In the genomic region with DNA sequence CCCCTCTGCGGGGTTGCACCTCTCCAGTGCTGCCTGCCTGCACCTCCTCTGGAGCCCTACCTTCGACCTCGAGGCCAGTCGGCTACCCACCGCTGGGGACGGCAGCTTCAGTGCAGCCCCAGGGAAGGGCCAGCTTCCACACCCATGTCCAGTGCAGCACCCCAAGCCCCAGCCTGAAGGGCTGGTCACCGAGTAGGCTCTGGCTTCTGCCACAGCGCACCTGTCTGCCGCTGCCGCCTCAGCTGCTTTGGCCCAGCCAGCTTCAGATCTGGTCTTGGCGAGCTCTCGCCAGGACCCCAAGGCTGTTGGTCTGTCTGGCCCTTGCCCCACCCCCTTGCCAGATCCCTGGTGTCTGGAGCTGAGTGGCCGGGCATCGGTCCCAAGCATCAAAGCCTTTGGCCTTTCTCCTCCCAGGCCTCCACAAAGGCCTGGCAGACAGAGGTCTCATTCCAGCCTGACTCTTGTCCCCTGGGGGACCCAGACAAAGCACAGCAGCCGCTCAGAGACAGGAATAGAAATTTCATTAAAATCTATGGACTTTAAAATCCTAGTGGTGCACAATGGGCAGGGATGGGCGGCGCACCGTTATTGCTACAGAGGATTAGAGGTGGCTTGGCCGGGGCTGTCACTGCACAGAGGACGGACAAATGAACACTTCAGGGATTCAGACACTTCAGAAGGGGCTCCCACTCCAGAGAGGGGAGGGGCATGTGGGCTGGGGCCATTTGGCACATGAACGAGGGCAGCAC, we compare ENCODE assay signal across 16 cellular contexts. TPM values are rescaled to one million over a fixed set of nuclear protein-coding genes. Genes with fewer than 3 reads are reported as not detected.
DNase-seq lines count a peak whose midpoint lies in the region; ATAC-seq and TF ChIP-seq lines count a peak whose summit lies in the region.
"Had no signal": no experiment of that assay in that cellular context is flagged by ENCODE, and none has a peak within 500 bp of the region (broad histone marks: within the 10 kb centered on the region; RNA-seq: fewer than 3 reads in every experiment).

No MANE protein-coding gene starts in this region.

- DNase-seq in Right ventricle myocardium inferior (ENCODE audit: missing footprints) (peak; percentile 51), Right ventricle myocardium superior (no peak), nephron progenitor cell (no peak), superior temporal gyrus (ENCODE audit: extremely low spot score) (peak; percentile 11), T-helper 1 cell (no peak), HCEC 1CT (no peak)
- DNase-seq in naive thymus-derived CD4-positive, alpha-beta T cell = no peak
- DNase-seq: DMS79 treated with DMSO at 0.1 percent for 48 hours, NCI-H1436 treated with DMSO at 0.1 percent for 48 hours, NCI-H2081 treated with DMSO at 0.1 percent for 48 hours, NCI-H2227 treated with DMSO at 0.1 percent for 48 hours, NCI-H524 treated with DMSO at 0.1 percent for 48 hours, SHP77 had no signal

- peak overlapping the region; percentile 19 for H3K27ac ChIP-seq in cingulate gyrus (ENCODE audit: low read depth, low read length)
- H3K27ac ChIP-seq in naive thymus-derived CD4-positive, alpha-beta T cell (ENCODE audit: low read depth, low read length) = no peak overlapping the region

- TF ChIP-seq CTCF in nephron progenitor cell (IDR thresholded peaks at IDR 0.05) = no peak

- H3K4me3 Mint-ChIP-seq in nephron progenitor cell = peak overlapping the region; percentile 38
- H3K4me3 Mint-ChIP-seq in naive thymus-derived CD4-positive, alpha-beta T cell = peak overlapping the region in 1 of 10 donors; percentile 25
- H3K4me3 Mint-ChIP-seq: IgD-negative memory B cell had no signal

- peaks cover 2% of the 10 kb centered on the region for H3K36me3 Mint-ChIP-seq in nephron progenitor cell (ENCODE audit: low read depth)
- no peaks in the 10 kb centered on the region for H3K36me3 Mint-ChIP-seq in naive thymus-derived CD4-positive, alpha-beta T cell

- no peaks in the 10 kb centered on the region for H3K36me3 ChIP-seq in naive thymus-derived CD4-positive, alpha-beta T cell (ENCODE audit: control insufficient read depth in 2 of 3, insufficient read depth in 3 of 3, low read length in 3 of 3)

- H3K9me3 Mint-ChIP-seq in nephron progenitor cell = no peaks in the 10 kb centered on the region
- H3K9me3 Mint-ChIP-seq in naive thymus-derived CD4-positive, alpha-beta T cell = no peaks in the 10 kb centered on the region
- H3K9me3 Mint-ChIP-seq: IgD-negative memory B cell had no signal

- no peak overlapping the region for H3K4me3 ChIP-seq in naive thymus-derived CD4-positive, alpha-beta T cell (ENCODE audit: low read length)

- H3K4me1 Mint-ChIP-seq in nephron progenitor cell = peaks cover 45% of the 10 kb centered on the region
- H3K4me1 Mint-ChIP-seq in naive thymus-derived CD4-positive, alpha-beta T cell = peaks cover 0 to 20% (median 9%) of the 10 kb centered on the region in 7 donors

- H3K4me1 ChIP-seq in naive thymus-derived CD4-positive, alpha-beta T cell (ENCODE audit: control insufficient read depth in 2 of 2, insufficient read depth in 2 of 2, low read length in 2 of 2) = peaks cover 0 to 6% of the 10 kb centered on the region in 2 donors

- no peaks in the 10 kb centered on the region for H3K9me3 ChIP-seq in naive thymus-derived CD4-positive, alpha-beta T cell (ENCODE audit: control insufficient read depth in 2 of 3, low read length in 3 of 3)

- ATAC-seq in Right ventricle myocardium inferior (no peak), Right ventricle myocardium superior (ENCODE audit: poor library complexity) (no peak)
- no peak for ATAC-seq in naive thymus-derived CD4-positive, alpha-beta T cell
- ATAC-seq: HCT116 had no signal

- H3K27me3 ChIP-seq in naive thymus-derived CD4-positive, alpha-beta T cell (ENCODE audit: control insufficient read depth in 2 of 2, insufficient read depth in 2 of 2, low read length in 2 of 2) = peaks cover 0 to 2% of the 10 kb centered on the region in 2 donors

- POLR2A ChIA-PET in naive thymus-derived CD4-positive, alpha-beta T cell (lab: Charles Lee) = no interaction called here

- intact Hi-C loops in Right ventricle myocardium inferior (cut with DNase I) (no loop called here), Right ventricle myocardium superior (cut with DNase I) (no loop called here)
- intact Hi-C loops in naive thymus-derived CD4-positive, alpha-beta T cell (cut with micrococcal nuclease) = no loop called here

- peaks cover 6% of the 10 kb centered on the region for H3K27me3 Mint-ChIP-seq in nephron progenitor cell (ENCODE audit: low read depth, poor library complexity)
- peaks cover 0 to 4% (median 0%) of the 10 kb centered on the region in 5 donors for H3K27me3 Mint-ChIP-seq in naive thymus-derived CD4-positive, alpha-beta T cell
- H3K27me3 Mint-ChIP-seq: IgD-negative memory B cell had no signal

- CTCF ChIA-PET in naive thymus-derived CD4-positive, alpha-beta T cell (lab: Charles Lee) = interaction anchor here (1.0 kb wide), 1 partner anchor 9 kb away, joined by 3 read pairs; no protein-coding TSS in a partner anchor

- H3K27ac Mint-ChIP-seq in nephron progenitor cell = peak overlapping the region; percentile 84
- no peak overlapping the region for H3K27ac Mint-ChIP-seq in naive thymus-derived CD4-positive, alpha-beta T cell
- H3K27ac Mint-ChIP-seq: IgD-negative memory B cell had no signal

RNA-seq across cellular contexts. Expression of a gene that starts 4.8 kb away (rescaled TPM):
- total RNA-seq in Right ventricle myocardium inferior = 0.89 TPM
- 0.86 TPM for total RNA-seq in Right ventricle myocardium superior
- total RNA-seq in naive thymus-derived CD4-positive, alpha-beta T cell = 1 to 10 TPM in 4 of 5 experiments, under 1 TPM in 1; 0.40 to 2.9 (median 1.6) TPM
- polyA plus RNA-seq in naive thymus-derived CD4-positive, alpha-beta T cell = under 1 TPM in 1 of 2 donors, not detected in 1; 0.41 TPM

RNA-seq across cellular contexts. Expression of a gene that starts 17.1 kb away (rescaled TPM):
- total RNA-seq in Right ventricle myocardium inferior (39.1 TPM), Right ventricle myocardium superior (34.3 TPM)
- 10 to 100 TPM in 1 of 5 experiments, 1 to 10 TPM in 2, under 1 TPM in 2; 0.49 to 16.9 (median 1.6) TPM for total RNA-seq in naive thymus-derived CD4-positive, alpha-beta T cell
- not detected for polyA plus RNA-seq in naive thymus-derived CD4-positive, alpha-beta T cell

RNA-seq across cellular contexts. Expression of a gene that starts 21.4 kb away (rescaled TPM):
- total RNA-seq in Right ventricle myocardium inferior (84.5 TPM), Right ventricle myocardium superior (80.9 TPM)
- 100 to 1,000 TPM in 2 of 5 experiments, 10 to 100 TPM in 3; 47.3 to 152 (median 69.3) TPM for total RNA-seq in naive thymus-derived CD4-positive, alpha-beta T cell
- polyA plus RNA-seq in naive thymus-derived CD4-positive, alpha-beta T cell = 100 to 1,000 TPM; 147 to 166 TPM

RNA-seq across cellular contexts. Expression of a gene that starts 26.3 kb away (rescaled TPM):
- total RNA-seq in Right ventricle myocardium inferior (14.8 TPM), Right ventricle myocardium superior (16.2 TPM)
- total RNA-seq in naive thymus-derived CD4-positive, alpha-beta T cell = 10 to 100 TPM; 21.3 to 40.1 (median 29.4) TPM
- 10 to 100 TPM; 29.4 to 40.9 TPM for polyA plus RNA-seq in naive thymus-derived CD4-positive, alpha-beta T cell

RNA-seq across cellular contexts. Expression of a gene that starts 35.1 kb away (rescaled TPM):
- total RNA-seq in Right ventricle myocardium inferior (1.5 TPM), Right ventricle myocardium superior (0.78 TPM)
- 1 to 10 TPM in 1 of 5 experiments, under 1 TPM in 3, not detected in 1; 0.37 to 5.0 (median 0.53) TPM for total RNA-seq in naive thymus-derived CD4-positive, alpha-beta T cell
- polyA plus RNA-seq in naive thymus-derived CD4-positive, alpha-beta T cell = under 1 TPM in 1 of 2 donors, not detected in 1; 0.26 TPM

Comparison
In these comparisons a context has a peak if more than half of its experiments do, and no peak if none do; other contexts are left out.
1. DNase-seq: peak in Right ventricle myocardium inferior (single experiment) and superior temporal gyrus (single experiment); none in Right ventricle myocardium superior (single experiment), nephron progenitor cell (single experiment), T-helper 1 cell (0 of 5), HCEC 1CT (single experiment) and naive thymus-derived CD4-positive, alpha-beta T cell (0 of 9).